ENCODE assay signal across 23 cellular contexts in genomic region chr5:63141582-63141981, GRCh38.
"Had no signal": no experiment of that assay in that cellular context is flagged by ENCODE, and none has a peak within 500 bp of the region (broad histone marks: within the 10 kb centered on the region; RNA-seq: fewer than 3 reads in every experiment).

No MANE protein-coding gene starts in this region.

- H3K27ac Mint-ChIP-seq: stimulated activated effector memory CD8-positive, alpha-beta T cell treated with anti-CD3 and anti-CD28 coated beads, Interleukin-12 subunit alpha, Interleukin-12 subunit beta, amount 100 ng/mL, for 72 hours; stimulated activated memory B cell treated with anti-CD40 and anti-IgM and Interleukin-4, amounts not matched to agents 10 μg/mL and 1 μg/mL and 100 μg/mL, for 72 hours; stimulated activated naive B cell treated with anti-CD40 and anti-IgM and Interleukin-4, amounts not matched to agents 10 μg/mL and 1 μg/mL and 100 μg/mL, for 72 hours; stimulated activated naive CD8-positive, alpha-beta T cell treated with anti-CD3 and anti-CD28 coated beads, Interleukin-15, amount 100 ng/mL, for 72 hours; stimulated activated naive CD8-positive, alpha-beta T cell treated with anti-CD3 and anti-CD28 coated beads, Interleukin-15, Interleukin-2, amounts not matched to agents 100 ng/mL and 50 ng/mL, for 24 hours had no signal

- H3K27me3 Mint-ChIP-seq: stimulated activated memory B cell treated with anti-CD40 and anti-IgM and Interleukin-4, amounts not matched to agents 10 μg/mL and 1 μg/mL and 100 μg/mL, for 72 hours; stimulated activated naive B cell treated with anti-CD40 and anti-IgM and Interleukin-4, amounts not matched to agents 10 μg/mL and 1 μg/mL and 100 μg/mL, for 72 hours; stimulated activated naive CD8-positive, alpha-beta T cell treated with anti-CD3 and anti-CD28 coated beads, Interleukin-15, amount 100 ng/mL, for 72 hours; stimulated activated naive CD8-positive, alpha-beta T cell treated with anti-CD3 and anti-CD28 coated beads, Interleukin-15, Interleukin-2, amounts not matched to agents 100 ng/mL and 50 ng/mL, for 24 hours had no signal

- DNase-seq: stimulated activated CD4-positive, alpha-beta T cell treated with anti-CD3 and anti-CD28 coated beads, Interleukin-2, amount 100 ng/mL, for 48 hours; stimulated activated CD4-positive, alpha-beta T cell treated with anti-CD3 and anti-CD28 coated beads, Interleukin-4, amount 100 ng/mL, for 1 hour; stimulated activated CD4-positive, alpha-beta T cell treated with anti-CD3 and anti-CD28 coated beads, Interleukin-4, amount 100 ng/mL, for 24 hours; stimulated activated CD4-positive, alpha-beta T cell treated with anti-CD3 and anti-CD28 coated beads, Interleukin-4, amount 100 ng/mL, for 4 hours; stimulated activated CD8-positive, alpha-beta memory T cell treated with anti-CD3 and anti-CD28 coated beads, Interleukin-4, amount 100 ng/mL, for 48 hours; stimulated activated naive B cell treated with anti-CD40 and anti-IgM and Interleukin-4, amounts not matched to agents 10 μg/mL and 1 μg/mL and 100 μg/mL, for 72 hours; stimulated activated naive CD4-positive, alpha-beta T cell; stimulated activated naive CD4-positive, alpha-beta T cell treated with Interleukin-2 at 50 U/mL for 16 hours; stimulated activated naive CD8-positive, alpha-beta T cell treated with anti-CD3 and anti-CD28 coated beads, Interleukin-15, amount 100 ng/mL, for 72 hours; stimulated activated naive CD8-positive, alpha-beta T cell treated with anti-CD3 and anti-CD28 coated beads, Interleukin-15, Interleukin-2, amounts not matched to agents 100 U/mL and 50 U/mL, for 24 hours; stomach; substantia nigra; testis; thyroid gland; tibial artery; transverse colon; trophoblast cell; upper lobe of left lung; upper lobe of right lung; uterus had no signal

- H3K9me3 Mint-ChIP-seq: stimulated activated memory B cell treated with anti-CD40 and anti-IgM and Interleukin-4, amounts not matched to agents 10 μg/mL and 1 μg/mL and 100 μg/mL, for 72 hours; stimulated activated naive CD8-positive, alpha-beta T cell treated with anti-CD3 and anti-CD28 coated beads, Interleukin-15, amount 100 ng/mL, for 72 hours had no signal

- H3K4me1 Mint-ChIP-seq: stimulated activated effector memory CD8-positive, alpha-beta T cell treated with anti-CD3 and anti-CD28 coated beads, Interleukin-12 subunit alpha, Interleukin-12 subunit beta, amount 100 ng/mL, for 72 hours; stimulated activated memory B cell treated with anti-CD40 and anti-IgM and Interleukin-4, amounts not matched to agents 10 μg/mL and 1 μg/mL and 100 μg/mL, for 72 hours; stimulated activated naive B cell treated with anti-CD40 and anti-IgM and Interleukin-4, amounts not matched to agents 10 μg/mL and 1 μg/mL and 100 μg/mL, for 72 hours; stimulated activated naive CD8-positive, alpha-beta T cell treated with anti-CD3 and anti-CD28 coated beads, Interleukin-15, amount 100 ng/mL, for 72 hours had no signal

- H3K36me3 Mint-ChIP-seq: stimulated activated effector memory CD8-positive, alpha-beta T cell treated with anti-CD3 and anti-CD28 coated beads, Interleukin-12 subunit alpha, Interleukin-12 subunit beta, amount 100 ng/mL, for 72 hours; stimulated activated memory B cell treated with anti-CD40 and anti-IgM and Interleukin-4, amounts not matched to agents 10 μg/mL and 1 μg/mL and 100 μg/mL, for 72 hours; stimulated activated naive B cell treated with anti-CD40 and anti-IgM and Interleukin-4, amounts not matched to agents 10 μg/mL and 1 μg/mL and 100 μg/mL, for 72 hours had no signal

- H3K4me3 Mint-ChIP-seq: stimulated activated effector memory CD8-positive, alpha-beta T cell treated with anti-CD3 and anti-CD28 coated beads, Interleukin-12 subunit alpha, Interleukin-12 subunit beta, amount 100 ng/mL, for 72 hours; stimulated activated memory B cell treated with anti-CD40 and anti-IgM and Interleukin-4, amounts not matched to agents 10 μg/mL and 1 μg/mL and 100 μg/mL, for 72 hours; stimulated activated naive B cell treated with anti-CD40 and anti-IgM and Interleukin-4, amounts not matched to agents 10 μg/mL and 1 μg/mL and 100 μg/mL, for 72 hours; stimulated activated naive CD8-positive, alpha-beta T cell treated with anti-CD3 and anti-CD28 coated beads, Interleukin-15, amount 100 ng/mL, for 72 hours; stimulated activated naive CD8-positive, alpha-beta T cell treated with anti-CD3 and anti-CD28 coated beads, Interleukin-15, Interleukin-2, amounts not matched to agents 100 ng/mL and 50 ng/mL, for 24 hours had no signal

- ATAC-seq: stimulated activated effector memory CD8-positive, alpha-beta T cell treated with anti-CD3 and anti-CD28 coated beads, Interleukin-12 subunit alpha, Interleukin-12 subunit beta, amount 100 ng/mL, for 72 hours; stimulated activated memory B cell treated with anti-CD40 and anti-IgM and Interleukin-4, amounts not matched to agents 10 μg/mL and 1 μg/mL and 100 μg/mL, for 72 hours; stimulated activated naive B cell treated with anti-CD40 and anti-IgM and Interleukin-4, amounts not matched to agents 10 μg/mL and 1 μg/mL and 100 μg/mL, for 72 hours; stimulated activated naive CD8-positive, alpha-beta T cell treated with anti-CD3 and anti-CD28 coated beads, Interleukin-15, amount 100 ng/mL, for 72 hours; stimulated activated naive CD8-positive, alpha-beta T cell treated with anti-CD3 and anti-CD28 coated beads, Interleukin-15, Interleukin-2, amounts not matched to agents 100 U/mL and 50 U/mL, for 24 hours; upper lobe of right lung had no signal
